In the genomic region with DNA sequence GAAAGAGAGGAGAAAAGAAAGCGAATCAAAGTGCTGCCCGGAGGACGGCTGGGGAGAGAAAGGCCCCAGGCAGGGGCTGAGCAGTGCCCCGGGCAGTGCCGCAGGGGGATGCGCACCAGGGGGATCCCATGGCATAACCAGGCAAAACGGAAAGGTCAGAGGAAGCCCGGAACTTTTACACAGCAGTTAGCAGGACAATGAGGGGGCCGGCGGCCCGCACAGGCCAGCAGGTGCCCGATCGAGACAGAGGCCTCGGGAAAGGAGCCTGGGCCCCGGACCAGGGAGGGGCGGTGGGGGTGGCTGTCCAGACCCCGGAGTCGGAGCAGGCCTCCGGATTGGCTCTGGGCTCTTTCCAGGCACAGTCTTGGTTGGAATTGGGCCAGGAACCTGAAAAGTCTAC, we compare ENCODE assay signal across 18 cellular contexts.
DNase-seq lines count a peak whose midpoint lies in the region; ATAC-seq and TF ChIP-seq lines count a peak whose summit lies in the region.
"Had no signal": no experiment of that assay in that cellular context is flagged by ENCODE, and none has a peak within 500 bp of the region (broad histone marks: within the 10 kb centered on the region; RNA-seq: fewer than 3 reads in every experiment).

No MANE protein-coding gene starts in this region.

- peak overlapping the region; percentile 47; the same call in 1 of the 2 replicates for H3K4me3 ChIP-seq in iPS-20b (ENCODE audit: low read length)
- H3K4me3 ChIP-seq: A549, GM12878, SJCRH30 had no signal

- H3K27me3 Mint-ChIP-seq in WTC11 (ENCODE audit: low read depth), result no peaks in the 10 kb centered on the region; the same call in 1 of the 2 replicates
- H3K27me3 Mint-ChIP-seq in activated naive CD8-positive, alpha-beta T cell treated with anti-CD3 and anti-CD28 coated beads, Interleukin-2, amount 50 U/mL, for 24 hours, result peaks cover 3% of the 10 kb centered on the region

- H3K9me3 ChIP-seq in iPS-20b (ENCODE audit: insufficient read depth, low read depth, low read length), result no peaks in the 10 kb centered on the region
- H3K9me3 ChIP-seq: A549, SJCRH30 had no signal

- peaks cover 45% of the 10 kb centered on the region for H3K27me3 ChIP-seq in iPS-20b (ENCODE audit: insufficient read depth, low read length)

- peaks cover 24% of the 10 kb centered on the region for H3K4me1 Mint-ChIP-seq in WTC11
- H3K4me1 Mint-ChIP-seq in activated naive CD8-positive, alpha-beta T cell treated with anti-CD3 and anti-CD28 coated beads, Interleukin-2, amount 50 U/mL, for 24 hours, result no peaks in the 10 kb centered on the region
- H3K4me1 Mint-ChIP-seq: CD4-positive, alpha-beta memory T cell had no signal

- POLR2A ChIA-PET in WTC11 (lab: Charles Lee), result no interaction called here

- peaks cover 14% of the 10 kb centered on the region; the same call in 1 of the 2 replicates for H3K4me1 ChIP-seq in iPS-20b (ENCODE audit: insufficient read depth, low read length)
- H3K4me1 ChIP-seq: A549 had no signal

- no peaks in the 10 kb centered on the region for H3K36me3 Mint-ChIP-seq in WTC11
- H3K36me3 Mint-ChIP-seq in activated naive CD8-positive, alpha-beta T cell treated with anti-CD3 and anti-CD28 coated beads, Interleukin-2, amount 50 U/mL, for 24 hours (ENCODE audit: low read depth), result no peaks in the 10 kb centered on the region
- H3K36me3 Mint-ChIP-seq: CD4-positive, alpha-beta memory T cell had no signal

- H3K27ac Mint-ChIP-seq in WTC11, result no peak overlapping the region
- no peak overlapping the region for H3K27ac Mint-ChIP-seq in activated naive CD8-positive, alpha-beta T cell treated with anti-CD3 and anti-CD28 coated beads, Interleukin-2, amount 50 U/mL, for 24 hours

- DNase-seq in ELF-1 (ENCODE audit: low read depth, low spot score), result peak; percentile 32
- DNase-seq in WTC11 (ENCODE audit: low spot score), result no peak
- DNase-seq in retina, result peak; percentile 74
- no peak for DNase-seq in activated naive CD8-positive, alpha-beta T cell treated with anti-CD3 and anti-CD28 coated beads, Interleukin-2, amount 50 U/mL, for 24 hours
- DNase-seq in HCEC 1CT, result no peak
- DNase-seq: CD4-positive, alpha-beta memory T cell; GOT3; IMR-90; NCI-H1048; NCI-H1436 treated with DMSO at 0.1 percent for 48 hours; NCI-H2029; NCI-H2171; NCI-H526; SJCRH30 had no signal

- CTCF ChIA-PET in WTC11 (lab: Charles Lee), result no interaction called here

- no peak overlapping the region for H3K27ac ChIP-seq in iPS-20b (ENCODE audit: low read length)
- H3K27ac ChIP-seq: A549, SJCRH30 had no signal

- ATAC-seq in WTC11 (no peak; the same call in 1 of the 2 replicates), HG02798 (IDR thresholded peaks at IDR 0.05; ENCODE audit: poor library complexity, unreplicated experiment) (no peak)
- no peak for ATAC-seq in activated naive CD8-positive, alpha-beta T cell treated with anti-CD3 and anti-CD28 coated beads, Interleukin-2, amount 50 U/mL, for 24 hours
- ATAC-seq: A549, GM12878 had no signal

- H3K36me3 ChIP-seq in iPS-20b (ENCODE audit: insufficient read depth, low read depth, low read length), result no peaks in the 10 kb centered on the region
- H3K36me3 ChIP-seq: SJCRH30 had no signal

- no peaks in the 10 kb centered on the region for H3K9me3 Mint-ChIP-seq in WTC11
- no peaks in the 10 kb centered on the region for H3K9me3 Mint-ChIP-seq in activated naive CD8-positive, alpha-beta T cell treated with anti-CD3 and anti-CD28 coated beads, Interleukin-2, amount 50 U/mL, for 24 hours
- H3K9me3 Mint-ChIP-seq: CD4-positive, alpha-beta memory T cell had no signal

- no peak overlapping the region for H3K9ac ChIP-seq in iPS-20b (ENCODE audit: low read depth, low read length)

- H3K4me3 Mint-ChIP-seq in WTC11, result peak overlapping the region; percentile 42; the same call in 1 of the 2 replicates
- no peak overlapping the region for H3K4me3 Mint-ChIP-seq in activated naive CD8-positive, alpha-beta T cell treated with anti-CD3 and anti-CD28 coated beads, Interleukin-2, amount 50 U/mL, for 24 hours
- H3K4me3 Mint-ChIP-seq: CD4-positive, alpha-beta memory T cell had no signal

- TF ChIP-seq CTCF in WTC11 (IDR thresholded peaks at IDR 0.05), result no peak

TF ChIP-seq in WTC11, 78 proteins besides CTCF, POLR2A, EP300 and RAD21:
- no peak for TF ChIP-seq ZNF423 (CRISPR knock-in tag; IDR thresholded peaks at IDR 0.05)
- TF ChIP-seq CREB1 (CRISPR knock-in tag; IDR thresholded peaks at IDR 0.05), result no peak
- no peak for TF ChIP-seq MYBL2 (CRISPR knock-in tag; IDR thresholded peaks at IDR 0.05)
- no peak for TF ChIP-seq ESRRA (CRISPR knock-in tag; IDR thresholded peaks at IDR 0.05; ENCODE audit: borderline replicate concordance)
- TF ChIP-seq, protein P1, sequence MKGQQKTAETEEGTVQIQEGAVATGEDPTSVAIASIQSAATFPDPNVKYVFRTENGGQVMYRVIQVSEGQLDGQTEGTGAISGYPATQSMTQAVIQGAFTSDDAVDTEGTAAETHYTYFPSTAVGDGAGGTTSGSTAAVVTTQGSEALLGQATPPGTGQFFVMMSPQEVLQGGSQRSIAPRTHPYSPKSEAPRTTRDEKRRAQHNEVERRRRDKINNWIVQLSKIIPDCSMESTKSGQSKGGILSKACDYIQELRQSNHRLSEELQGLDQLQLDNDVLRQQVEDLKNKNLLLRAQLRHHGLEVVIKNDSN (CRISPR knock-in tag; IDR thresholded peaks at IDR 0.05), result no peak
- TF ChIP-seq, protein P2, sequence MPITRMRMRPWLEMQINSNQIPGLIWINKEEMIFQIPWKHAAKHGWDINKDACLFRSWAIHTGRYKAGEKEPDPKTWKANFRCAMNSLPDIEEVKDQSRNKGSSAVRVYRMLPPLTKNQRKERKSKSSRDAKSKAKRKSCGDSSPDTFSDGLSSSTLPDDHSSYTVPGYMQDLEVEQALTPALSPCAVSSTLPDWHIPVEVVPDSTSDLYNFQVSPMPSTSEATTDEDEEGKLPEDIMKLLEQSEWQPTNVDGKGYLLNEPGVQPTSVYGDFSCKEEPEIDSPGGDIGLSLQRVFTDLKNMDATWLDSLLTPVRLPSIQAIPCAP (CRISPR knock-in tag; IDR thresholded peaks at IDR 0.05), result no peak
- TF ChIP-seq, protein P3, sequence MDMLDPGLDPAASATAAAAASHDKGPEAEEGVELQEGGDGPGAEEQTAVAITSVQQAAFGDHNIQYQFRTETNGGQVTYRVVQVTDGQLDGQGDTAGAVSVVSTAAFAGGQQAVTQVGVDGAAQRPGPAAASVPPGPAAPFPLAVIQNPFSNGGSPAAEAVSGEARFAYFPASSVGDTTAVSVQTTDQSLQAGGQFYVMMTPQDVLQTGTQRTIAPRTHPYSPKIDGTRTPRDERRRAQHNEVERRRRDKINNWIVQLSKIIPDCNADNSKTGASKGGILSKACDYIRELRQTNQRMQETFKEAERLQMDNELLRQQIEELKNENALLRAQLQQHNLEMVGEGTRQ (CRISPR knock-in tag; IDR thresholded peaks at IDR 0.05), result no peak
- TF ChIP-seq CREM (CRISPR knock-in tag; IDR thresholded peaks at IDR 0.05), result no peak
- TF ChIP-seq ZNF232 (CRISPR knock-in tag; IDR thresholded peaks at IDR 0.05), result no peak
- no peak for TF ChIP-seq TP53 (CRISPR knock-in tag; IDR thresholded peaks at IDR 0.05)
- TF ChIP-seq RORB (CRISPR knock-in tag; IDR thresholded peaks at IDR 0.05), result no peak
- no peak for TF ChIP-seq NR1H2 (CRISPR knock-in tag; IDR thresholded peaks at IDR 0.05)
- TF ChIP-seq, protein P4, sequence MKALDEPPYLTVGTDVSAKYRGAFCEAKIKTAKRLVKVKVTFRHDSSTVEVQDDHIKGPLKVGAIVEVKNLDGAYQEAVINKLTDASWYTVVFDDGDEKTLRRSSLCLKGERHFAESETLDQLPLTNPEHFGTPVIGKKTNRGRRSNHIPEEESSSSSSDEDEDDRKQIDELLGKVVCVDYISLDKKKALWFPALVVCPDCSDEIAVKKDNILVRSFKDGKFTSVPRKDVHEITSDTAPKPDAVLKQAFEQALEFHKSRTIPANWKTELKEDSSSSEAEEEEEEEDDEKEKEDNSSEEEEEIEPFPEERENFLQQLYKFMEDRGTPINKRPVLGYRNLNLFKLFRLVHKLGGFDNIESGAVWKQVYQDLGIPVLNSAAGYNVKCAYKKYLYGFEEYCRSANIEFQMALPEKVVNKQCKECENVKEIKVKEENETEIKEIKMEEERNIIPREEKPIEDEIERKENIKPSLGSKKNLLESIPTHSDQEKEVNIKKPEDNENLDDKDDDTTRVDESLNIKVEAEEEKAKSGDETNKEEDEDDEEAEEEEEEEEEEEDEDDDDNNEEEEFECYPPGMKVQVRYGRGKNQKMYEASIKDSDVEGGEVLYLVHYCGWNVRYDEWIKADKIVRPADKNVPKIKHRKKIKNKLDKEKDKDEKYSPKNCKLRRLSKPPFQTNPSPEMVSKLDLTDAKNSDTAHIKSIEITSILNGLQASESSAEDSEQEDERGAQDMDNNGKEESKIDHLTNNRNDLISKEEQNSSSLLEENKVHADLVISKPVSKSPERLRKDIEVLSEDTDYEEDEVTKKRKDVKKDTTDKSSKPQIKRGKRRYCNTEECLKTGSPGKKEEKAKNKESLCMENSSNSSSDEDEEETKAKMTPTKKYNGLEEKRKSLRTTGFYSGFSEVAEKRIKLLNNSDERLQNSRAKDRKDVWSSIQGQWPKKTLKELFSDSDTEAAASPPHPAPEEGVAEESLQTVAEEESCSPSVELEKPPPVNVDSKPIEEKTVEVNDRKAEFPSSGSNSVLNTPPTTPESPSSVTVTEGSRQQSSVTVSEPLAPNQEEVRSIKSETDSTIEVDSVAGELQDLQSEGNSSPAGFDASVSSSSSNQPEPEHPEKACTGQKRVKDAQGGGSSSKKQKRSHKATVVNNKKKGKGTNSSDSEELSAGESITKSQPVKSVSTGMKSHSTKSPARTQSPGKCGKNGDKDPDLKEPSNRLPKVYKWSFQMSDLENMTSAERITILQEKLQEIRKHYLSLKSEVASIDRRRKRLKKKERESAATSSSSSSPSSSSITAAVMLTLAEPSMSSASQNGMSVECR (CRISPR knock-in tag; IDR thresholded peaks at IDR 0.05; ENCODE audit: borderline replicate concordance), result no peak
- TF ChIP-seq CBFB (CRISPR knock-in tag; IDR thresholded peaks at IDR 0.05; ENCODE audit: low read depth), result no peak

Comparison
In these comparisons a context has a peak if more than half of its experiments do, and no peak if none do; other contexts are left out.
1. DNase-seq: peak in ELF-1 (single experiment) and retina (single experiment); none in WTC11 (single experiment), activated naive CD8-positive, alpha-beta T cell treated with anti-CD3 and anti-CD28 coated beads, Interleukin-2, amount 50 U/mL, for 24 hours (single experiment) and HCEC 1CT (single experiment).